ENCODE assay signal across 8 cellular contexts in the genomic region with DNA sequence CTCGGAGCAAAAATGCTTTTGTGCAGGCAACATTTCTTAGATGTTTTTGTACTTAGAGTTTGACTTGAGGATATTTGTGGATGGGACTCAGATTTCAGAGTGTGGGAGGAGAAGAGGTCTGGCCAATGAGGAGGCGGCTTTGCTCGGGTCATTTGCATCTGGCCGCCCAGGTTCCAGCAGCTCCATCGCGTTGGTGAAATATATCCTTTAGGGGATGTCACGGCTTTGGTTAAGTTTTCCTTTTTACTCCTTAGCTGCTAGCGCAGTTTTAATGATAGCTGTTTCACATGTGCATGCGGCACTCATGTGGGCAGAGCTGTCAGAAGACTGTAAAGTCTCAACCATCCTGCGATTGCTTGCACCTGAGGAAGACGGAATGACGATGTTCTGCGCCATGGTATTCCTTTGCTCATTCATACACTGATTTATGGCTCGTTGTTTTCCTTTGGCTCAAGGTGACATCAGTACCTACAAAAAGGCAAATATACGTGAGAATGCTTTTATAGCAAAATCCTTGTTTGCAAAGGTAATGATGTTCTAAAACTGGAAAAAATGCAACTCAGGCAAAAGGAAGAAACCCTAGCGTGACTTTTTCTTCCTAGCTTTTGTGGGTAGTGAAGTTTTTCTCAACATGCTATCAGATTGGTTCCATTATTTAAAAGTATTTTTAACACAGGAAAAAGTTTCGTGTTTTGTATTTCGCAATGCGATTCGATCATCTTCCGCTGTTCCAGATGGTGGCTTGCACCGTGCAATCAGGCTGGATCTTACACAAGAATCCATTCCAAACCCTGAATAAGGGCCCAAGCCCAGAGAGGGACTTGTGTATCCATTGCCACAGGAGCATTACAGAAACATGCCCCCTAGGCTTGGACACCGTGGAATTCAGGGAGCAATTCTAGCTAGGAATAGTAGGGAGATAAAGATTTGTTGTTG.
DNase-seq lines count a peak whose midpoint lies in the region; ATAC-seq and TF ChIP-seq lines count a peak whose summit lies in the region.

No MANE protein-coding gene starts in this region.

- H3K4me2 ChIP-seq in PC-3 (ENCODE audit: low read length), result peak overlapping the region; percentile 64

- no peaks in the 10 kb centered on the region for H3K79me2 ChIP-seq in PC-3 (ENCODE audit: low read length)

- no peaks in the 10 kb centered on the region for H3K4me1 Mint-ChIP-seq in stimulated activated effector memory CD8-positive, alpha-beta T cell treated with anti-CD3 and anti-CD28 coated beads, Interleukin-12 subunit alpha, Interleukin-12 subunit beta, amount 100 ng/mL, for 72 hours
- no peaks in the 10 kb centered on the region for H3K4me1 Mint-ChIP-seq in stimulated activated memory B cell treated with anti-CD40 and anti-IgM and Interleukin-4, amounts not matched to agents 10 μg/mL and 1 μg/mL and 100 μg/mL, for 72 hours

- no peaks in the 10 kb centered on the region for H3F3A ChIP-seq in PC-3 (ENCODE audit: low read length, unreplicated experiment)

- intact Hi-C loops in PC-3 (cut with micrococcal nuclease) (no loop called here), transverse colon (cut with DNase I; ENCODE audit: low total_unique reads) (no loop called here)

- peak overlapping the region; percentile 44 for H3K4me3 ChIP-seq in HL-60 (replicated peaks; ENCODE audit: insufficient read depth, low read length)
- peak overlapping the region; percentile 45; the same call in 1 of the 2 replicates for H3K4me3 ChIP-seq in PC-3 (ENCODE audit: low read length)
- H3K4me3 ChIP-seq in transverse colon, result peak overlapping the region in 2 of 4 donors; percentile 13 to 28

- BruUV-seq in PC-3 (replicated peaks; lab: Mats Ljungman, UMichigan), result no TSS peak

- peak; percentile 94 for ATAC-seq in PC-3
- no peak for ATAC-seq in stimulated activated effector memory CD8-positive, alpha-beta T cell treated with anti-CD3 and anti-CD28 coated beads, Interleukin-12 subunit alpha, Interleukin-12 subunit beta, amount 100 ng/mL, for 72 hours
- ATAC-seq in stimulated activated memory B cell treated with anti-CD40 and anti-IgM and Interleukin-4, amounts not matched to agents 10 μg/mL and 1 μg/mL and 100 μg/mL, for 72 hours, result no peak
- ATAC-seq in GM18909 (IDR thresholded peaks at IDR 0.05; ENCODE audit: poor library complexity, unreplicated experiment), result no peak

- peaks cover 21% of the 10 kb centered on the region for H3K4me1 ChIP-seq in PC-3 (ENCODE audit: insufficient read depth, low read length)
- peaks cover 0 to 7% (median 2%) of the 10 kb centered on the region in 4 donors for H3K4me1 ChIP-seq in transverse colon

- no peak overlapping the region for H2AFZ ChIP-seq in PC-3 (ENCODE audit: low read length)

- H3K27me3 ChIP-seq in HL-60 (ENCODE audit: insufficient read depth, poor library complexity, severe bottlenecking) (no peaks in the 10 kb centered on the region), PC-3 (ENCODE audit: low read length) (no peaks in the 10 kb centered on the region), transverse colon (no peaks in the 10 kb centered on the region)

- 17 to 28% methylated on average over 19 to 23 of the region's 23 CpGs for WGBS in transverse colon (ENCODE audit: low coverage in 1 of 2), 2 donors

- TF ChIP-seq POLR2A in transverse colon (IDR thresholded peaks at IDR 0.05), result no peak

- no peaks in the 10 kb centered on the region for H3K9me3 Mint-ChIP-seq in stimulated activated effector memory CD8-positive, alpha-beta T cell treated with anti-CD3 and anti-CD28 coated beads, Interleukin-12 subunit alpha, Interleukin-12 subunit beta, amount 100 ng/mL, for 72 hours
- peaks cover 5% of the 10 kb centered on the region for H3K9me3 Mint-ChIP-seq in stimulated activated memory B cell treated with anti-CD40 and anti-IgM and Interleukin-4, amounts not matched to agents 10 μg/mL and 1 μg/mL and 100 μg/mL, for 72 hours

- no peaks in the 10 kb centered on the region for H3K36me3 Mint-ChIP-seq in stimulated activated effector memory CD8-positive, alpha-beta T cell treated with anti-CD3 and anti-CD28 coated beads, Interleukin-12 subunit alpha, Interleukin-12 subunit beta, amount 100 ng/mL, for 72 hours
- H3K36me3 Mint-ChIP-seq in stimulated activated memory B cell treated with anti-CD40 and anti-IgM and Interleukin-4, amounts not matched to agents 10 μg/mL and 1 μg/mL and 100 μg/mL, for 72 hours, result no peaks in the 10 kb centered on the region

- in situ Hi-C loops in transverse colon (cut with MboI; ENCODE audit: low pct_ligation_motif_present in 1 of 4, low pct_unique_long_range_greater_than_20kb in 1 of 4, low sequenced_read_pairs in 3 of 4), result no loop called here

- H3K36me3 ChIP-seq in PC-3 (ENCODE audit: low read depth, low read length) (no peaks in the 10 kb centered on the region), transverse colon (no peaks in the 10 kb centered on the region)

- H3K27ac Mint-ChIP-seq in stimulated activated effector memory CD8-positive, alpha-beta T cell treated with anti-CD3 and anti-CD28 coated beads, Interleukin-12 subunit alpha, Interleukin-12 subunit beta, amount 100 ng/mL, for 72 hours, result no peak overlapping the region
- H3K27ac Mint-ChIP-seq in stimulated activated memory B cell treated with anti-CD40 and anti-IgM and Interleukin-4, amounts not matched to agents 10 μg/mL and 1 μg/mL and 100 μg/mL, for 72 hours, result no peak overlapping the region

- no peak overlapping the region for H3K4me3 Mint-ChIP-seq in stimulated activated effector memory CD8-positive, alpha-beta T cell treated with anti-CD3 and anti-CD28 coated beads, Interleukin-12 subunit alpha, Interleukin-12 subunit beta, amount 100 ng/mL, for 72 hours
- no peak overlapping the region for H3K4me3 Mint-ChIP-seq in stimulated activated memory B cell treated with anti-CD40 and anti-IgM and Interleukin-4, amounts not matched to agents 10 μg/mL and 1 μg/mL and 100 μg/mL, for 72 hours

- no peak for TF ChIP-seq EP300 in transverse colon (IDR thresholded peaks at IDR 0.05; ENCODE audit: low read depth)

- H3K9ac ChIP-seq in PC-3 (ENCODE audit: low read length), result no peak overlapping the region

- no peaks in the 10 kb centered on the region for H3K9me2 ChIP-seq in PC-3 (replicated peaks; ENCODE audit: low read length)

- H3K27me3 Mint-ChIP-seq in stimulated activated memory B cell treated with anti-CD40 and anti-IgM and Interleukin-4, amounts not matched to agents 10 μg/mL and 1 μg/mL and 100 μg/mL, for 72 hours, result peaks cover 37% of the 10 kb centered on the region

- CTCF ChIA-PET in PC-3 (lab: Charles Lee), result no interaction called here

- no peaks in the 10 kb centered on the region for H4K20me1 ChIP-seq in PC-3 (ENCODE audit: low read length)

- TF ChIP-seq CTCF in HL-60 (IDR thresholded peaks at IDR 0.05; ENCODE audit: insufficient read depth, low read length), result no peak
- no peak for TF ChIP-seq CTCF in PC-3 (conservative IDR thresholded peaks at IDR 0.05; ENCODE audit: low read depth, low read length)
- no peak for TF ChIP-seq CTCF in transverse colon (IDR thresholded peaks at IDR 0.05)

- H3K9me3 ChIP-seq in PC-3 (ENCODE audit: low read length) (no peaks in the 10 kb centered on the region), transverse colon (no peaks in the 10 kb centered on the region)

- H3K27ac ChIP-seq in HL-60 (replicated peaks) (peak overlapping the region; percentile 68), PC-3 (ENCODE audit: low read length) (peak overlapping the region; percentile 71), transverse colon (peak overlapping the region; percentile 73 to 82 (median 76))

- POLR2A ChIA-PET in PC-3 (lab: Charles Lee; ENCODE audit: unreplicated experiment), result no interaction called here

- DNase-seq in HL-60 (ENCODE audit: low read depth in 1 of 2, low spot score in 1 of 2) (peak; percentile 96 to 97), PC-3 (peak; percentile 70), epidermal melanocyte (ENCODE audit: insufficient read length, low spot score) (peak; percentile 94), medulla oblongata (ENCODE audit: extremely low spot score) (peak; percentile 65), transverse colon (peak; percentile 57)
- no peak for DNase-seq in stimulated activated effector memory CD8-positive, alpha-beta T cell treated with anti-CD3 and anti-CD28 coated beads, Interleukin-12 subunit alpha, Interleukin-12 subunit beta, amount 100 ng/mL, for 72 hours (ENCODE audit: low spot score in 2 of 2)

Comparison
In these comparisons a context has a peak if more than half of its experiments do, and no peak if none do; other contexts are left out.
1. DNase-seq: peak in HL-60 (2 of 2), PC-3 (single experiment), epidermal melanocyte (single experiment), medulla oblongata (single experiment) and transverse colon (single experiment); none in stimulated activated effector memory CD8-positive, alpha-beta T cell treated with anti-CD3 and anti-CD28 coated beads, Interleukin-12 subunit alpha, Interleukin-12 subunit beta, amount 100 ng/mL, for 72 hours (0 of 2).
2. Peak in every context shown above with its lines, with median percentiles within 50 percentile points of each other: H3K27ac ChIP-seq.